Comparison of ENCODE assay signal across 8 cellular contexts in the genomic region with DNA sequence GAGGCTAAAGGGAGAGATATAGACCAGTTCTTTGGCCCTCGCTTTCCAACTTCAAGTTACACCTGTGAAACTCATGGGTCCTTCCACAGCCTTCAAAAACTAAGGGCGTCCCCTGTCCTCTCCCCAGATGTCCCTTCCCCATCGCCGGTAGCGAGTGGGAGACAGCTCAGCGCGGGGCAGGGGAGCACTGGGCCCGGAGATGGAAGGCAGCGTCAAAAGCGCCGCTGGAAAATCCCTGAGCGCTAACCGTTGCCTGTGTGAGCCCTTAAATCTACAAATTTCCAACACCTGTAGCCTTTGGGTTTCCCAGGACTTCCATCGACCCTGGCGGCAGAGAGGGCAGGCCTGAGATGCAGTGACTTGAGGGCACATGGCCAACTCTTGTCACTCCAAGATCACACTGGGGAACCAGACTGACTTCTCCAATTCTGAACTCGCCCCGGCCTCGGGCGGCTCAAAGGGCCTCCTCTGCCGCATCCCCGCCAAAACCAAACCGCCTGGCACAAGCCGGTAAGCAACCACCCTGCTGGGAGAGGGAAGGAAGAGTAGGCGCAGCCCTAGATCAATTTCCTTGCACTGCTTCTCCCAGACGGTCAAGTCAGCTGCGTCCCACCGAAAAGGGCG. TPM values are rescaled to one million over a fixed set of nuclear protein-coding genes. Genes with fewer than 3 reads are reported as not detected.
DNase-seq lines count a peak whose midpoint lies in the region; FAIRE-seq and TF ChIP-seq lines count a peak whose summit lies in the region.

No MANE protein-coding gene starts in this region.

- H3K9ac ChIP-seq in astrocyte (ENCODE audit: low read length), result peak overlapping the region; percentile 66

- peaks cover 5% of the 10 kb centered on the region for H3K9me3 Mint-ChIP-seq in astrocyte (ENCODE audit: unreplicated experiment)

- H3K27ac Mint-ChIP-seq in astrocyte (ENCODE audit: unreplicated experiment), result no peak overlapping the region

- peaks cover 3% of the 10 kb centered on the region for H3K4me1 Mint-ChIP-seq in astrocyte (ENCODE audit: low read depth, unreplicated experiment)

- peaks cover 4% of the 10 kb centered on the region for H4K20me1 ChIP-seq in astrocyte (ENCODE audit: insufficient read depth, low read length)

- H3K4me3 ChIP-seq in GM12875 (ENCODE audit: low read depth, low read length) (peak overlapping the region; percentile 45), astrocyte (ENCODE audit: insufficient read depth, low read depth, low read length) (peak overlapping the region; percentile 58), iPS DF 6.9 (ENCODE audit: low read length) (peak overlapping the region; percentile 34; the same call in 1 of the 2 replicates), skeletal muscle cell (ENCODE audit: low read depth, low read length) (peak overlapping the region; percentile 63)

- peak overlapping the region; percentile 86 for H3K4me2 ChIP-seq in astrocyte (ENCODE audit: low read length)

- WGBS in iPS DF 6.9 (ENCODE audit: insufficient coverage, insufficient read length), result no CpG with 5 or more reads among the region's 28 CpGs

- H3K36me3 ChIP-seq in astrocyte (ENCODE audit: insufficient read depth, low read length) (no peaks in the 10 kb centered on the region), iPS DF 6.9 (ENCODE audit: control insufficient read depth, insufficient read depth, low read length) (no peaks in the 10 kb centered on the region)

- H3K4me1 ChIP-seq in astrocyte (ENCODE audit: insufficient read depth, low read length) (peaks cover 32% of the 10 kb centered on the region), iPS DF 6.9 (ENCODE audit: control insufficient read depth, insufficient read depth, low read length) (peaks cover 3% of the 10 kb centered on the region)

- peak; percentile 52 for DNase-seq in MV-4-11 (lab: John Stamatoyannopoulos, UW)
- DNase-seq in astrocyte (ENCODE audit: low read depth), result no peak
- DNase-seq in iPS DF 6.9 (ENCODE audit: low read depth, low spot score), result no peak
- DNase-seq in skeletal muscle cell (ENCODE audit: low read depth), result no peak
- DNase-seq in AG08395 (ENCODE audit: low spot score), result no peak
- no peak for DNase-seq in NCI-H1930 (lab: John Stamatoyannopoulos, UW)
- no peak for DNase-seq in GDM1 (lab: John Stamatoyannopoulos, UW)

- H2AFZ ChIP-seq in astrocyte (ENCODE audit: low read depth, low read length), result peak overlapping the region; percentile 82

- H3K9me3 ChIP-seq in astrocyte (ENCODE audit: insufficient read depth, low read depth, low read length) (no peaks in the 10 kb centered on the region), iPS DF 6.9 (ENCODE audit: control insufficient read depth, insufficient read depth, low read length) (no peaks in the 10 kb centered on the region)

- peaks cover 50% of the 10 kb centered on the region for H3K27me3 ChIP-seq in astrocyte (ENCODE audit: insufficient read depth, low read length)
- H3K27me3 ChIP-seq in iPS DF 6.9 (ENCODE audit: control insufficient read depth, insufficient read depth, low read length), result peaks cover 43% of the 10 kb centered on the region

- H3K27me3 Mint-ChIP-seq in astrocyte (ENCODE audit: low read depth, unreplicated experiment), result peaks cover 62% of the 10 kb centered on the region

- FAIRE-seq in astrocyte (lab: Jason Lieb, UNC), result no peak

- TF ChIP-seq CTCF in GM12875 (IDR thresholded peaks at IDR 0.05; ENCODE audit: borderline replicate concordance, insufficient read depth, low read depth, low read length) (no peak), astrocyte (IDR thresholded peaks at IDR 0.05; ENCODE audit: insufficient read depth, low read depth, low read length) (no peak)

- H3K27ac ChIP-seq in astrocyte (ENCODE audit: low read depth, low read length) (no peak overlapping the region), iPS DF 6.9 (ENCODE audit: low read length) (no peak overlapping the region)

- no peaks in the 10 kb centered on the region for H3K79me2 ChIP-seq in astrocyte (ENCODE audit: insufficient read depth, low read length)

- H3K36me3 Mint-ChIP-seq in astrocyte (ENCODE audit: low read depth, unreplicated experiment), result no peaks in the 10 kb centered on the region

- H3K4me3 Mint-ChIP-seq in astrocyte (ENCODE audit: unreplicated experiment), result peak overlapping the region; percentile 77

RNA-seq across cellular contexts. Expression of gene EPAS1, which starts 0.9 kb away (rescaled TPM):
- total RNA-seq in astrocyte, result 42.8 and 42.9 TPM in 2 replicates
